ENCODE assay signal across 17 cellular contexts in the genomic region with DNA sequence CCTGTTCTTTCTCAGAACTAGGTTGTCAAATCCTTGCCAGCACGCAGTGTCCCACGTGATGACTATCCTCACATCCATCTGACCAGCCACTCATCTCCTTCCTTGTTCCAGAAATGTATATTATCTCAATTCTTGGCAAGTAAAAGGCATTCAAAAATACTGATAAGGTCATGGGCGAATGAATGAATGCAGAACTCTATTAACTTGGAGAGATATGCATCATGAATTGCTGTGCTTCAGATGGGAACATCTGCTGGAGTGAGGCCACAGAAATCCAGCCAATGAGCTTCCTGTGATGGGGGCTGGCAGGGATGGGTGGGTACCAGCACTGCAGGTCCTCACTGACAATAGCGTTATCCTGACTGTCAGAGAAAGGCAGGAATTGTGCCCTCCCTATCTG. TPM values are rescaled to one million over a fixed set of nuclear protein-coding genes. Genes with fewer than 3 reads are reported as not detected.
A peak's percentile ranks its signal among the peaks of the same experiment; 100 is the strongest.
DNase-seq lines count a peak whose midpoint lies in the region; ATAC-seq and TF ChIP-seq lines count a peak whose summit lies in the region.
"Had no signal": no experiment of that assay in that cellular context is flagged by ENCODE, and none has a peak within 500 bp of the region (broad histone marks: within the 10 kb centered on the region; RNA-seq: fewer than 3 reads in every experiment).

No MANE protein-coding gene starts in this region.

- peaks cover 4% of the 10 kb centered on the region; the same call in 1 of the 2 replicates for H3K4me1 ChIP-seq in BE2C
- H3K4me1 ChIP-seq in SK-N-SH (ENCODE audit: control insufficient read depth in 1 of 2, insufficient read depth in 2 of 2, low read depth in 1 of 2, low read length in 1 of 2) = peaks cover 0 to 7% of the 10 kb centered on the region in 2 experiments; a peak in 1 of 4 replicates
- H3K4me1 ChIP-seq: A549; BLaER1 treated with 17β-estradiol and CSF1 and Interleukin-3, amounts not matched to agents 10 nM and 100 nM; Caco-2 had no signal

- H3K79me2 ChIP-seq in SK-N-SH (ENCODE audit: insufficient read depth) = no peaks in the 10 kb centered on the region

- CTCF ChIA-PET in SK-N-SH (lab: Yijun Ruan, JAX) = interaction anchor here (1.0 to 1.2 kb wide), 3 partner anchors 18 to 72 kb away, joined by 3 to 9 read pairs (median 3); no protein-coding TSS in a partner anchor

- no peak overlapping the region for H3K9ac ChIP-seq in SK-N-SH
- H3K9ac ChIP-seq: BLaER1 treated with 17β-estradiol and CSF1 and Interleukin-3, amounts not matched to agents 10 nM and 100 nM had no signal

- DNase-seq in BE2C = peak; percentile 35
- DNase-seq in SK-N-SH = peak; percentile 76
- DNase-seq in amniotic epithelial cell (ENCODE audit: low read depth) = peak; percentile 17
- DNase-seq in stimulated activated naive CD4-positive, alpha-beta T cell treated with Interleukin-2 at 50 U/mL for 16 hours (lab: John Stamatoyannopoulos, UW) = no peak
- no peak for DNase-seq in SW 1271 (lab: John Stamatoyannopoulos, UW)
- DNase-seq: Caco-2; Calu3; CD4-positive, alpha-beta T cell; CD8-positive, alpha-beta T cell; DMS79 treated with DMSO at 0.1 percent for 48 hours; GF-D8 had no signal

- H3K36me3 ChIP-seq in BE2C (no peaks in the 10 kb centered on the region), SK-N-SH (replicated peaks in 1 of 2; ENCODE audit: control insufficient read depth in 1 of 2, insufficient read depth in 2 of 2, low read length in 1 of 2) (no peaks in the 10 kb centered on the region)
- H3K36me3 ChIP-seq: BLaER1 treated with 17β-estradiol and CSF1 and Interleukin-3, amounts not matched to agents 10 nM and 100 nM had no signal

- H3K9me2 ChIP-seq in SK-N-SH = no peaks in the 10 kb centered on the region

- 16% methylated on average over 4 of the region's 4 CpGs for WGBS in SK-N-SH (ENCODE audit: low lambda C conversion rate)

- no peak for TF ChIP-seq EP300 in SK-N-SH (IDR thresholded peaks at IDR 0.05; ENCODE audit: borderline replicate concordance in 1 of 2, low read depth in 1 of 2, low read length in 1 of 2)

- TF ChIP-seq RAD21 in SK-N-SH (IDR thresholded peaks at IDR 0.05; ENCODE audit: low read length) = no peak

- H4K20me1 ChIP-seq in SK-N-SH (ENCODE audit: insufficient read depth) = no peaks in the 10 kb centered on the region
- H4K20me1 ChIP-seq: BLaER1 treated with 17β-estradiol and CSF1 and Interleukin-3, amounts not matched to agents 10 nM and 100 nM had no signal

- no peak for ATAC-seq in GM19467 (IDR thresholded peaks at IDR 0.05; ENCODE audit: unreplicated experiment)
- ATAC-seq: A549; CD8-positive, alpha-beta T cell had no signal

- H3K27ac ChIP-seq in SK-N-SH (ENCODE audit: low read depth in 2 of 2, low read length in 1 of 2) = no peak overlapping the region
- H3K27ac ChIP-seq: 22Rv1; A549; BLaER1 treated with 17β-estradiol and CSF1 and Interleukin-3, amounts not matched to agents 10 nM and 100 nM; C4-2B had no signal

- no peak overlapping the region for H2AFZ ChIP-seq in SK-N-SH (ENCODE audit: low read depth)

- no peaks in the 10 kb centered on the region; the same call in 1 of the 2 replicates for H3K9me3 ChIP-seq in BE2C
- H3K9me3 ChIP-seq in SK-N-SH = no peaks in the 10 kb centered on the region
- H3K9me3 ChIP-seq: A549; BLaER1 treated with 17β-estradiol and CSF1 and Interleukin-3, amounts not matched to agents 10 nM and 100 nM; Caco-2 had no signal

- H3K27me3 ChIP-seq in BE2C (peaks cover 12% of the 10 kb centered on the region), SK-N-SH (ENCODE audit: insufficient read depth) (no peaks in the 10 kb centered on the region; the same call in 1 of the 2 replicates)
- H3K27me3 ChIP-seq: BLaER1 treated with 17β-estradiol and CSF1 and Interleukin-3, amounts not matched to agents 10 nM and 100 nM had no signal

- no peak overlapping the region for H3K4me3 ChIP-seq in BE2C (ENCODE audit: low read depth, low read length)
- H3K4me3 ChIP-seq in SK-N-SH (ENCODE audit: low read depth in 2 of 2, low read length in 1 of 2) = no peak overlapping the region
- H3K4me3 ChIP-seq: A549; BLaER1 treated with 17β-estradiol and CSF1 and Interleukin-3, amounts not matched to agents 10 nM and 100 nM had no signal

- POLR2A ChIA-PET in SK-N-SH (lab: Yijun Ruan, JAX) = interaction anchor here (0.7 to 1.0 kb wide), 2 partner anchors 19 to 51 kb away, joined by 3 read pairs; partner anchors contain the start of genes FAHD1 and HAGH

- TF ChIP-seq CTCF in BE2C (IDR thresholded peaks at IDR 0.05; ENCODE audit: low read depth, low read length) = no peak
- no peak for TF ChIP-seq CTCF in SK-N-SH (IDR thresholded peaks at IDR 0.05)

- H3K4me2 ChIP-seq in SK-N-SH = no peak overlapping the region
- H3K4me2 ChIP-seq: A549; BLaER1 treated with 17β-estradiol and CSF1 and Interleukin-3, amounts not matched to agents 10 nM and 100 nM had no signal

- peaks cover 3% of the 10 kb centered on the region for H3F3A ChIP-seq in SK-N-SH (replicated peaks; ENCODE audit: insufficient read depth)

TF ChIP-seq in SK-N-SH, 30 proteins besides CTCF, POLR2A, EP300 and RAD21:
- TF ChIP-seq USF2 (IDR thresholded peaks at IDR 0.05; ENCODE audit: borderline replicate concordance, low read depth, low read length) (no peak), RXRA (IDR thresholded peaks at IDR 0.05; ENCODE audit: borderline replicate concordance, low read depth) (no peak), GATA2 (CRISPR knock-in tag; IDR thresholded peaks at IDR 0.05) (peak; percentile 61; the same call in 1 of the 2 replicates), RCOR1 (IDR thresholded peaks at IDR 0.05; ENCODE audit: low read length) (peak; percentile 72; the same call in 1 of the 2 replicates), MXI1 (IDR thresholded peaks at IDR 0.05; ENCODE audit: low read depth, low read length) (peak; percentile 52; the same call in 1 of the 2 replicates)

RNA-seq across cellular contexts. Expression of gene FAHD1, which starts 19.0 kb away (rescaled TPM):
- polyA plus RNA-seq in BE2C (2012; ENCODE audit: insufficient read depth, insufficient read length, low read depth) = 123 TPM
- polyA plus RNA-seq in SK-N-SH (2012; rRNA removed) = 58.2 and 59.0 TPM in 2 replicates
- polyA plus RNA-seq in SK-N-SH (2012; cell fraction: cytosol; rRNA removed) = 36.6 and 57.1 TPM in 2 replicates
- 27.7 and 32.2 TPM in 2 replicates for polyA plus RNA-seq in SK-N-SH (2012; cell fraction: nucleus; rRNA removed)

RNA-seq across cellular contexts. Expression of gene HAGH, which starts 19.4 kb away (rescaled TPM):
- 69.6 TPM for polyA plus RNA-seq in BE2C (2012; ENCODE audit: insufficient read depth, insufficient read length, low read depth)
- 119 and 138 TPM in 2 replicates for polyA plus RNA-seq in SK-N-SH (2012; rRNA removed)
- 66.9 and 102 TPM in 2 replicates for polyA plus RNA-seq in SK-N-SH (2012; cell fraction: cytosol; rRNA removed)
- polyA plus RNA-seq in SK-N-SH (2012; cell fraction: nucleus; rRNA removed) = 88.7 and 92.4 TPM in 2 replicates

RNA-seq across cellular contexts. Expression of gene MEIOB, which starts 26.0 kb away (rescaled TPM):
- not detected for polyA plus RNA-seq in BE2C (2012; ENCODE audit: insufficient read depth, insufficient read length, low read depth)
- 0.05 TPM in 1 of 2 replicates, not detected in the other for polyA plus RNA-seq in SK-N-SH (2012; rRNA removed)
- polyA plus RNA-seq in SK-N-SH (2012; cell fraction: cytosol; rRNA removed) = 0.04 TPM in 2 replicates
- 0.13 and 0.27 TPM in 2 replicates for polyA plus RNA-seq in SK-N-SH (2012; cell fraction: nucleus; rRNA removed)

RNA-seq across cellular contexts. Expression of gene IGFALS, which starts 52.5 kb away (rescaled TPM):
- polyA plus RNA-seq in BE2C (2012; ENCODE audit: insufficient read depth, insufficient read length, low read depth) = 0.42 TPM
- polyA plus RNA-seq in SK-N-SH (2012; rRNA removed) = 0.02 and 0.03 TPM in 2 replicates
- polyA plus RNA-seq in SK-N-SH (2012; cell fraction: cytosol; rRNA removed) = not detected in 2 replicates
- polyA plus RNA-seq in SK-N-SH (2012; cell fraction: nucleus; rRNA removed) = 0.10 and 0.26 TPM in 2 replicates
- polyA plus RNA-seq: BJ had no signal

Comparison
In these comparisons a context has a peak if more than half of its experiments do, and no peak if none do; other contexts are left out.
1. DNase-seq: peak in BE2C (single experiment), SK-N-SH (single experiment) and amniotic epithelial cell (single experiment); none in stimulated activated naive CD4-positive, alpha-beta T cell treated with Interleukin-2 at 50 U/mL for 16 hours (single experiment) and SW 1271 (0 of 2).